9 cellular contexts compared by ENCODE assay signal in the genomic region with DNA sequence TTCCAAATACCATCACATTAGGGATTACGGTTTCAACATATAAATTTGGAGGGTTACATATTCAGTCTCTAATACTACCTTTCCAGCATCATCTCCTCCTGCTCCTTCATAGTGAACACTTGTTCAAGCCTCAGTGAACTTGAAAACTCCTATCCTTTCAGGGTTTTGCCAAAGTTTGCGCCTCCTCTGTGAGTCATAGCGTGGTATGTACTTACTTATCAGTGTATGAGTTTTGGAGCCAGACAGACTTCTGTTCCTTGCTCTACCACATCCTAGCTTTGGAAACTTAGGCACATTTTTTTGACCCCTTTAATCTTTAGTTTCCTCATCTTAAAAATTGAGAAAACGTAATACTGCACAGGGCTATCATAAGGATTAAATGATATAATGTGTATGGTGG.
"Had no signal": no experiment of that assay in that cellular context is flagged by ENCODE, and none has a peak within 500 bp of the region (broad histone marks: within the 10 kb centered on the region; RNA-seq: fewer than 3 reads in every experiment).

No MANE protein-coding gene starts in this region.

- H3K4me3 ChIP-seq: cardiac muscle cell, hepatocyte, right atrium auricular region, tibial artery had no signal

- DNase-seq: activated effector memory CD4-positive, alpha-beta T cell treated with Interleukin-2 at 50 U/mL for 16 hours; activated T-cell treated with anti-CD3 and anti-CD28 coated beads, Interleukin-2, amount 50 U/mL, for 1 hour; amygdala; small intestine; tibial artery had no signal

- H3K27me3 ChIP-seq: cardiac muscle cell, hepatocyte, right atrium auricular region, tibial artery had no signal

- ATAC-seq: activated CD4-positive, CD25-positive, alpha-beta regulatory T cell treated with anti-CD3 and anti-CD28 coated beads, Interleukin-2, amount 50 U/mL, for 24 hours had no signal

- H3K36me3 ChIP-seq: cardiac muscle cell, right atrium auricular region, tibial artery had no signal
